1 cellular context compared by ENCODE assay signal in the genomic region with DNA sequence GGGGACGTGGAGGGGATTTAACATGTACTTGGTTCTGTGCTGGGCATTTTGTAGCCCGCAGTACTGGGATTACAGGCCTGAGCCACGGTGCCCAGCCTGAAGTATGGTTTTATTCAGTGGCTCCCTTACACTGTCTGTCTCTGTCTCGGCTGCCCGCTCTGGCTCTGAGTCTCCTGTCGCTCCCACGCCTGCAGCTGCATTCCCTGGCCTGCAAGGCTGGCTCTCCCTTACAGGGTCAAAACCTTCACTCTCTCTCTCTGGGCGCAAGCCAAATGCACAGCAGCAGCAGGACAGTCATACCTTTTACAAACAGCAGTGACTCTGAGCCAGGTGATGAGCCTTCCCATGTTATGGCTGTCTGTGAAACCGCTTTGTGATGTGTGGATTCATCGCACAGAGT.
TF ChIP-seq lines count a peak whose summit lies in the region.

No MANE protein-coding gene starts in this region.

TF ChIP-seq in WTC11, 78 proteins besides CTCF, POLR2A, EP300 and RAD21 (continued from another document):
- TF ChIP-seq, protein P1, sequence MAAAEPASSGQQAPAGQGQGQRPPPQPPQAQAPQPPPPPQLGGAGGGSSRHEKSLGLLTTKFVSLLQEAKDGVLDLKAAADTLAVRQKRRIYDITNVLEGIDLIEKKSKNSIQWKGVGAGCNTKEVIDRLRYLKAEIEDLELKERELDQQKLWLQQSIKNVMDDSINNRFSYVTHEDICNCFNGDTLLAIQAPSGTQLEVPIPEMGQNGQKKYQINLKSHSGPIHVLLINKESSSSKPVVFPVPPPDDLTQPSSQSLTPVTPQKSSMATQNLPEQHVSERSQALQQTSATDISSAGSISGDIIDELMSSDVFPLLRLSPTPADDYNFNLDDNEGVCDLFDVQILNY (CRISPR knock-in tag; IDR thresholded peaks at IDR 0.05) = no peak
- TF ChIP-seq ARID4B (CRISPR knock-in tag; IDR thresholded peaks at IDR 0.05; ENCODE audit: borderline replicate concordance) (no peak), MLX (CRISPR knock-in tag; IDR thresholded peaks at IDR 0.05) (no peak), NFATC4 (CRISPR knock-in tag; IDR thresholded peaks at IDR 0.05) (no peak), RELA (CRISPR knock-in tag; IDR thresholded peaks at IDR 0.05; ENCODE audit: borderline replicate concordance) (no peak), FOXP1 (CRISPR knock-in tag; IDR thresholded peaks at IDR 0.05; ENCODE audit: borderline replicate concordance) (no peak), FOXJ3 (CRISPR knock-in tag; IDR thresholded peaks at IDR 0.05; ENCODE audit: borderline replicate concordance) (no peak), MXD4 (CRISPR knock-in tag; IDR thresholded peaks at IDR 0.05; ENCODE audit: borderline replicate concordance) (no peak), PRDM15 (CRISPR knock-in tag; IDR thresholded peaks at IDR 0.05) (no peak), GABPB1 (CRISPR knock-in tag; IDR thresholded peaks at IDR 0.05) (no peak)
TF ChIP-seq in WTC11: peak in this region for 0.
